ENCODE assay signal across 13 cellular contexts in the genomic region with DNA sequence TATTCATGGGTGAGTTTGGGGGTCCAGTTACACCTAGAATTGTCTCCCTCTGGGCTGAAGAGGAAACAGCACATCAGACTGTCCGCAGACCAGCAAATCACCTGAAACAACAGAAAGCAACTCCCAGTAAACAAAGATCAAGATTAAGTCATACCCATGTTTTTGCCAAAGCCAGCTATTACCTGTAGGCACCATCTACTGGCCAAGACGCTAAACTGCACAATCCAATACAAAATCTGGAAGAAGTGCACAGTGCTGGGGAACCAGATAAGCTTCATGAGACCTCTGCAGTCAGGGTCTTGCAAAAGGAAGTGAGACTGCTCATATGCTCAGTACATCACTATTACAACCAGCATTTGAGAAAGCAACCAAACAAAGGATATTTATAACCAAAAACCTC.
DNase-seq lines count a peak whose midpoint lies in the region; ATAC-seq, FAIRE-seq and TF ChIP-seq lines count a peak whose summit lies in the region.
"Had no signal": no experiment of that assay in that cellular context is flagged by ENCODE, and none has a peak within 500 bp of the region (broad histone marks: within the 10 kb centered on the region; RNA-seq: fewer than 3 reads in every experiment).

No MANE protein-coding gene starts in this region.

- no peak for TF ChIP-seq EP300 in H1 (IDR thresholded peaks at IDR 0.05; ENCODE audit: borderline replicate concordance in 1 of 2, low read depth in 2 of 2, low read length in 2 of 2)

- ATAC-seq in GM18870 (IDR thresholded peaks at IDR 0.05; ENCODE audit: unreplicated experiment) (peak; percentile 78), right cardiac atrium (no peak), GM19455 (IDR thresholded peaks at IDR 0.05; ENCODE audit: unreplicated experiment) (no peak)
- ATAC-seq: activated CD8-positive, alpha-beta memory T cell treated with anti-CD3 and anti-CD28 coated beads, Interleukin-2, amount 10 ng/mL, durations not matched to agents 7 days and 5 days had no signal

- H3K79me2 ChIP-seq in H1 (ENCODE audit: control insufficient read depth in 1 of 2, insufficient read depth in 2 of 2, low read length in 2 of 2), result no peaks in the 10 kb centered on the region

- no peak overlapping the region for H4K8ac ChIP-seq in H1 (ENCODE audit: extremely low read depth, insufficient read depth, low read length)

- H3K56ac ChIP-seq in H1 (replicated peaks; ENCODE audit: insufficient read length, low read depth, low read length), result no peak overlapping the region

- H3K9me3 ChIP-seq in BE2C (no peaks in the 10 kb centered on the region), H1 (ENCODE audit: insufficient read depth in 2 of 2, low read depth in 1 of 2, low read length in 1 of 2) (no peaks in the 10 kb centered on the region), right cardiac atrium (ENCODE audit: control insufficient read depth, low read length) (no peaks in the 10 kb centered on the region)
- H3K9me3 ChIP-seq: SJCRH30 had no signal

- H2BK15ac ChIP-seq in H1 (ENCODE audit: low read length), result no peak overlapping the region

- no peak overlapping the region for H3K9ac ChIP-seq in H1 (replicated peaks in 1 of 4; ENCODE audit: extremely low read depth in 1 of 4, low read depth in 3 of 4, low read length in 3 of 4)
- H3K9ac ChIP-seq: BLaER1 treated with 17β-estradiol and CSF1 and Interleukin-3, amounts not matched to agents 10 nM and 100 nM had no signal

- no peaks in the 10 kb centered on the region for H4K20me1 ChIP-seq in H1 (replicated peaks in 1 of 2; ENCODE audit: control insufficient read depth in 1 of 2, insufficient read depth in 2 of 2, low read length in 2 of 2)
- H4K20me1 ChIP-seq: BLaER1 treated with 17β-estradiol and CSF1 and Interleukin-3, amounts not matched to agents 10 nM and 100 nM had no signal

- H2AK5ac ChIP-seq in H1 (ENCODE audit: low read depth, low read length), result no peak overlapping the region

- no peak overlapping the region for H2BK12ac ChIP-seq in H1 (ENCODE audit: low read depth, low read length)

- H2BK120ac ChIP-seq in H1 (replicated peaks; ENCODE audit: low read depth, low read length), result no peak overlapping the region

- intact Hi-C loops in right cardiac atrium (cut with DNase I), result no loop called here

- no peak overlapping the region for H2AFZ ChIP-seq in H1 (ENCODE audit: low read length)

- peak; percentile 52 for TF ChIP-seq CTCF in BE2C (IDR thresholded peaks at IDR 0.05; ENCODE audit: low read depth, low read length)
- peak in 1 of 3 experiments; percentile 53; a peak in 2 of 4 replicates for TF ChIP-seq CTCF in H1 (IDR thresholded peaks at IDR 0.05; ENCODE audit: control extremely low read depth in 1 of 3, insufficient read depth in 1 of 3, low read depth in 1 of 3, low read length in 3 of 3)

- no peak for TF ChIP-seq POLR2A in H1 (IDR thresholded peaks at IDR 0.05; ENCODE audit: control extremely low read depth in 1 of 2, low read depth in 2 of 2, low read length in 2 of 2)

- TF ChIP-seq RAD21 in H1 (IDR thresholded peaks at IDR 0.05 in 1 of 2, conservative IDR thresholded peaks at IDR 0.05 in 1 of 2; ENCODE audit: low read depth in 2 of 2, low read length in 2 of 2), result peak; percentile 22 to 52; a peak in 3 of 4 replicates

- H3K27me3 ChIP-seq in BE2C (no peaks in the 10 kb centered on the region), H1 (replicated peaks in 1 of 4; ENCODE audit: control insufficient read depth in 3 of 4, extremely low read depth in 1 of 4, insufficient read depth in 3 of 4, low read length in 3 of 4) (no peaks in the 10 kb centered on the region), right cardiac atrium (ENCODE audit: control insufficient read depth, insufficient read depth) (no peaks in the 10 kb centered on the region)
- H3K27me3 ChIP-seq: SJCRH30 had no signal

- H3K4me2 ChIP-seq in H1 (ENCODE audit: insufficient read depth in 1 of 2, low read depth in 2 of 2, low read length in 2 of 2), result no peak overlapping the region
- H3K4me2 ChIP-seq: BLaER1 treated with 17β-estradiol and CSF1 and Interleukin-3, amounts not matched to agents 10 nM and 100 nM had no signal

- FAIRE-seq in H1 (lab: Jason Lieb, UNC), result peak; percentile 87

- H3K4ac ChIP-seq in H1 (replicated peaks; ENCODE audit: insufficient read length, low read depth, low read length), result no peak overlapping the region

- DNase-seq in BE2C, result no peak
- peak; percentile 50 for DNase-seq in KBM-7
- no peak for DNase-seq in H1 (ENCODE audit: low read depth in 1 of 2, low spot score in 2 of 2)
- no peak for DNase-seq in activated CD4-positive, alpha-beta T cell treated with anti-CD3 and anti-CD28 coated beads, Interleukin-2, amount 50 U/mL, for 1 hour
- DNase-seq in right cardiac atrium, result no peak
- DNase-seq in SHP77 treated with DMSO at 0.1 percent for 48 hours (lab: John Stamatoyannopoulos, UW), result no peak
- DNase-seq: activated CD8-positive, alpha-beta memory T cell treated with anti-CD3 and anti-CD28 coated beads, Interleukin-2, amount 10 ng/mL, durations not matched to agents 7 days and 5 days; foreskin melanocyte; NCI-H1436 treated with DMSO at 0.1 percent for 48 hours had no signal

- H3K27ac ChIP-seq in H1 (ENCODE audit: low read depth, low read length), result no peak overlapping the region
- H3K27ac ChIP-seq in right cardiac atrium (ENCODE audit: low read length), result no peak overlapping the region
- H3K27ac ChIP-seq: BLaER1 treated with 17β-estradiol and CSF1 and Interleukin-3, amounts not matched to agents 10 nM and 100 nM; SJCRH30 had no signal

- H3K4me1 ChIP-seq in BE2C (no peaks in the 10 kb centered on the region), H1 (replicated peaks in 1 of 4; ENCODE audit: control insufficient read depth in 3 of 4, insufficient read depth in 4 of 4, low read length in 3 of 4) (no peaks in the 10 kb centered on the region), right cardiac atrium (ENCODE audit: control insufficient read depth, insufficient read depth, low read length) (no peaks in the 10 kb centered on the region)
- H3K4me1 ChIP-seq: BLaER1 treated with 17β-estradiol and CSF1 and Interleukin-3, amounts not matched to agents 10 nM and 100 nM; SJCRH30 had no signal

- no peak overlapping the region for H3K4me3 ChIP-seq in BE2C (ENCODE audit: low read depth, low read length)
- H3K4me3 ChIP-seq in H1 (ENCODE audit: extremely low read depth in 1 of 4, insufficient read depth in 2 of 4, low read depth in 3 of 4, low read length in 4 of 4), result no peak overlapping the region
- no peak overlapping the region for H3K4me3 ChIP-seq in right cardiac atrium (ENCODE audit: low read length)
- H3K4me3 ChIP-seq: BLaER1 treated with 17β-estradiol and CSF1 and Interleukin-3, amounts not matched to agents 10 nM and 100 nM; SJCRH30 had no signal

- H4K91ac ChIP-seq in H1 (replicated peaks; ENCODE audit: insufficient read length, low read length), result no peak overlapping the region

- no peaks in the 10 kb centered on the region for H3K36me3 ChIP-seq in BE2C
- H3K36me3 ChIP-seq in H1 (ENCODE audit: control insufficient read depth in 2 of 4, insufficient read depth in 4 of 4, low read length in 3 of 4), result no peaks in the 10 kb centered on the region
- H3K36me3 ChIP-seq: BLaER1 treated with 17β-estradiol and CSF1 and Interleukin-3, amounts not matched to agents 10 nM and 100 nM; SJCRH30 had no signal

- H3K18ac ChIP-seq in H1 (ENCODE audit: extremely low read depth, low read length), result no peak overlapping the region

- H3K14ac ChIP-seq in H1 (ENCODE audit: insufficient read length), result no peak overlapping the region

- CTCF ChIA-PET in H1 (lab: Charles Lee; ENCODE audit: partially characterized antibody), result interaction anchor here (0.6 to 2.3 kb wide), 5 partner anchors 8 to 1043 kb away, joined by 3 to 9 read pairs (median 3); no protein-coding TSS in a partner anchor

- in situ Hi-C loops in KBM-7 (cut with MboI; ENCODE audit: low pct_unique_long_range_greater_than_20kb, low sequenced_read_pairs), result no loop called here

- no peak overlapping the region for H3K23ac ChIP-seq in H1 (ENCODE audit: insufficient read length)

- POLR2A ChIA-PET in H1 (lab: Charles Lee; ENCODE audit: partially characterized antibody), result no interaction called here

- no peak overlapping the region for H2BK20ac ChIP-seq in H1 (ENCODE audit: low read length)

- H4K5ac ChIP-seq in H1 (ENCODE audit: insufficient read length, low read depth, low read length), result no peak overlapping the region

- H3K79me1 ChIP-seq in H1 (ENCODE audit: low read depth, low read length), result no peaks in the 10 kb centered on the region

- no peak overlapping the region for H2BK5ac ChIP-seq in H1 (ENCODE audit: low read depth, low read length)

- 23% methylated on average over 1 of the region's 2 CpGs; no CpG with 5 or more reads in 1 of the 2 experiments for WGBS in H1 (ENCODE audit: extremely low coverage in 1 of 2, insufficient coverage in 1 of 2, insufficient read length in 1 of 2, insufficient replicate concordance in 2 of 2, low coverage in 1 of 2, low lambda C conversion rate in 2 of 2, missing lambda C conversion rate in 1 of 2), 2 experiments
- 47% methylated on average over 2 of the region's 2 CpGs for WGBS in right cardiac atrium

- no peaks in the 10 kb centered on the region for H3K23me2 ChIP-seq in H1 (ENCODE audit: low read depth, low read length)
